22 cellular contexts compared by ENCODE assay signal in the genomic region with DNA sequence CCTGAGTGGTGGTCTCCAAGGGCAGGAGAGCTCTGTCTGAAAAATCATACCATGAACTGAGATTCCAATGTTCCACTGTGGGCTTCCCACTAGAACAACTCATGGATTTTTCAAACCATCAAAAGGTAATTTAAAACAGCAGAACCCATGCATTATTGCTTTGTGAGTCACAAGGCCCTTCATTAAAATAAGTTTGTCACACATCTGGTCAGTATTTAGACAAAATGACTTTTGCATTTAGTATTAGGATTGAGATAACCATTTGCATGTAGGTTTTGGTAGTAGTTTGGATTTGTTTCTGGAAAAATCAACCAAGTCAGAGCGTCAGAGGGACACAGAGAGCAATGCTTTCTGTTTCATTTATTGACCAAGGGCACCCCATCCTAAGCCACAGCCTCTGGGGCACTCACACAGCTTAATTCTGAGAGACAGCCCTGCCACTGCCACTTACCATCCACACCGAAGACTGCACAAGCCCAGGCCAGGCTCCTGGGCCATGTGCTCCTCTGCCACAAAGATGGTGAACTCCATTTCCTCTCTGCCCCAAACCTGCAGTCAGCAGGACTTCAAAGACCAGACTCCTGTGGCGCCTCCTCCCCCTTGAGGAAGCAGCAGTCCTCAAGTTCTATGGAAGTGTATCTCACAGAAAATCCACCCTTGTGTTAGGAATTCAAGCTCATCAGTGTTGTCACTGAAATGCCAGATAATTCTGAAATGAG.
A peak's percentile ranks its signal among the peaks of the same experiment; 100 is the strongest.
DNase-seq lines count a peak whose midpoint lies in the region; ATAC-seq, FAIRE-seq and TF ChIP-seq lines count a peak whose summit lies in the region.
"Had no signal": no experiment of that assay in that cellular context is flagged by ENCODE, and none has a peak within 500 bp of the region (broad histone marks: within the 10 kb centered on the region; RNA-seq: fewer than 3 reads in every experiment).

No MANE protein-coding gene starts in this region.

- H3K4me2 ChIP-seq in keratinocyte (ENCODE audit: control insufficient read depth, extremely low read depth, insufficient read depth, low read depth, low read length) = no peak overlapping the region

- dilution Hi-C loops in keratinocyte (cut with MboI; ENCODE audit: extremely low pct_ligation_motif_present, low sequenced_read_pairs) = no loop called here

- H3K27ac ChIP-seq in HUES6 (ENCODE audit: low read depth, low read length) (peak overlapping the region; percentile 14; the same call in 1 of the 2 replicates), keratinocyte (ENCODE audit: control insufficient read depth, insufficient read depth, low read length) (no peak overlapping the region)
- H3K27ac ChIP-seq: gastroesophageal sphincter, psoas muscle, stomach had no signal

- no peak for FAIRE-seq in keratinocyte (lab: Jason Lieb, UNC)
- FAIRE-seq: bronchial epithelial cell, RCC 7860 had no signal

- H3K9me1 ChIP-seq in keratinocyte (ENCODE audit: control insufficient read depth, extremely low read depth, insufficient read depth, low read length) = no peaks in the 10 kb centered on the region

- H3K9me3 ChIP-seq in HUES6 (ENCODE audit: control insufficient read depth, insufficient read depth, low read depth, low read length) (no peaks in the 10 kb centered on the region), keratinocyte (ENCODE audit: control insufficient read depth, low read depth, low read length) (no peaks in the 10 kb centered on the region)
- H3K9me3 ChIP-seq: gastroesophageal sphincter, psoas muscle, stomach had no signal

- no peaks in the 10 kb centered on the region for H4K20me1 ChIP-seq in keratinocyte (ENCODE audit: control insufficient read depth, extremely low read depth, insufficient read depth, low read length)

- H3K9ac ChIP-seq in HUES6 (ENCODE audit: low read length) (no peak overlapping the region), keratinocyte (ENCODE audit: control insufficient read depth, extremely low read depth, insufficient read depth, low read length) (no peak overlapping the region)

- DNase-seq in BJ (ENCODE audit: low read depth) (peak; percentile 73), amniotic stem cell (lab: John Stamatoyannopoulos, UW) (peak; percentile 23), keratinocyte (ENCODE audit: low read depth, low spot score) (no peak), NCI-H524 (lab: John Stamatoyannopoulos, UW) (no peak), cerebellum (ENCODE audit: low spot score) (no peak), 8988T (no peak)
- DNase-seq: activated CD8-positive, alpha-beta memory T cell treated with anti-CD3 and anti-CD28 coated beads, Interleukin-2, amount 50 U/mL, for 4 hours; activated naive CD4-positive, alpha-beta T cell treated with anti-CD3 and anti-CD28 coated beads for 36 hours; C1 segment of cervical spinal cord; DMS153; effector CD8-positive, alpha-beta T cell; NCI-H2029 treated with DMSO at 0.1 percent for 48 hours; psoas muscle; stimulated activated CD4-positive, alpha-beta T cell treated with anti-CD3 and anti-CD28 coated beads, Interleukin-15, amount 100 ng/mL, for 24 hours; stomach had no signal

- no peak overlapping the region for H3K4me3 ChIP-seq in BJ (ENCODE audit: low read depth, low read length)
- H3K4me3 ChIP-seq in HUES6 (ENCODE audit: low read depth, low read length) = no peak overlapping the region
- H3K4me3 ChIP-seq in keratinocyte (ENCODE audit: control insufficient read depth in 2 of 3, extremely low read depth in 1 of 3, insufficient read depth in 2 of 3, low read depth in 1 of 3, low read length in 3 of 3) = no peak overlapping the region
- H3K4me3 ChIP-seq: gastroesophageal sphincter, psoas muscle, stomach had no signal

- H3K4me1 ChIP-seq in HUES6 (ENCODE audit: control insufficient read depth, insufficient read depth, low read length) (peaks cover 10% of the 10 kb centered on the region; the same call in 1 of the 2 replicates), keratinocyte (ENCODE audit: control insufficient read depth, extremely low read depth, insufficient read depth, low read length) (peaks cover 3% of the 10 kb centered on the region)
- H3K4me1 ChIP-seq: gastroesophageal sphincter, psoas muscle, stomach had no signal

- H2AFZ ChIP-seq in keratinocyte (ENCODE audit: control insufficient read depth, low read length) = peak overlapping the region; percentile 26

- no peak for ATAC-seq in HG03108 (IDR thresholded peaks at IDR 0.05; ENCODE audit: unreplicated experiment)
- ATAC-seq: activated CD4-positive, CD25-positive, alpha-beta regulatory T cell treated with anti-CD3 and anti-CD28 coated beads, Interleukin-2, amount 50 U/mL, for 24 hours; gastroesophageal sphincter; natural killer cell treated with Interleukin-12 subunit alpha and Interleukin-12 subunit beta and Interleukin-15 and Interleukin-18, amount 100 ng/mL, for 72 hours; psoas muscle had no signal

- no peaks in the 10 kb centered on the region for H3K27me3 ChIP-seq in BJ (ENCODE audit: control insufficient read depth, insufficient read depth, low read length)
- H3K27me3 ChIP-seq in HUES6 (ENCODE audit: control insufficient read depth, insufficient read depth, low read length) = no peaks in the 10 kb centered on the region
- no peaks in the 10 kb centered on the region for H3K27me3 ChIP-seq in keratinocyte (ENCODE audit: control insufficient read depth, extremely low read depth, insufficient read depth, low read length)
- H3K27me3 ChIP-seq: gastroesophageal sphincter, stomach had no signal

- TF ChIP-seq CTCF in BJ (IDR thresholded peaks at IDR 0.05; ENCODE audit: insufficient read depth, low read depth, low read length) (0 out of 2 replicates have a peak, but pooled peaks have one; percentile 15), keratinocyte (optimal IDR thresholded peaks at IDR 0.05 in 1 of 3, IDR thresholded peaks at IDR 0.05 in 1 of 3, conservative IDR thresholded peaks at IDR 0.05 in 1 of 3; ENCODE audit: extremely low read depth in 1 of 3, insufficient read depth in 2 of 3, low read length in 3 of 3) (no peak)

- CTCF ChIA-PET in BJ (lab: Yijun Ruan, JAX) = interaction anchor here (1.0 to 1.5 kb wide), 2 partner anchors 33 to 397 kb away, joined by 3 read pairs; no protein-coding TSS in a partner anchor

- POLR2A ChIA-PET in BJ (lab: Charles Lee) = interaction anchor here (0.6 kb wide), 1 partner anchor 29 kb away, joined by 4 read pairs; no protein-coding TSS in a partner anchor

- H3K36me3 ChIP-seq in BJ (ENCODE audit: control insufficient read depth, insufficient read depth, low read length) = no peaks in the 10 kb centered on the region
- H3K36me3 ChIP-seq in HUES6 (ENCODE audit: control insufficient read depth, insufficient read depth, low read length) = no peaks in the 10 kb centered on the region
- no peaks in the 10 kb centered on the region for H3K36me3 ChIP-seq in keratinocyte (ENCODE audit: control insufficient read depth in 2 of 2, extremely low read depth in 1 of 2, insufficient read depth in 2 of 2, low read length in 2 of 2)
- H3K36me3 ChIP-seq: gastroesophageal sphincter, stomach had no signal

- no peaks in the 10 kb centered on the region for H3K79me2 ChIP-seq in keratinocyte (ENCODE audit: control insufficient read depth, insufficient read depth, low read length)

Comparison
In these comparisons a context has a peak if more than half of its experiments do, and no peak if none do; other contexts are left out.
1. DNase-seq: peak in BJ (single experiment) and amniotic stem cell (single experiment); none in keratinocyte (single experiment), NCI-H524 (0 of 2), cerebellum (single experiment) and 8988T (single experiment).